Comparison of ENCODE assay signal across 2 cellular contexts in the genomic region with DNA sequence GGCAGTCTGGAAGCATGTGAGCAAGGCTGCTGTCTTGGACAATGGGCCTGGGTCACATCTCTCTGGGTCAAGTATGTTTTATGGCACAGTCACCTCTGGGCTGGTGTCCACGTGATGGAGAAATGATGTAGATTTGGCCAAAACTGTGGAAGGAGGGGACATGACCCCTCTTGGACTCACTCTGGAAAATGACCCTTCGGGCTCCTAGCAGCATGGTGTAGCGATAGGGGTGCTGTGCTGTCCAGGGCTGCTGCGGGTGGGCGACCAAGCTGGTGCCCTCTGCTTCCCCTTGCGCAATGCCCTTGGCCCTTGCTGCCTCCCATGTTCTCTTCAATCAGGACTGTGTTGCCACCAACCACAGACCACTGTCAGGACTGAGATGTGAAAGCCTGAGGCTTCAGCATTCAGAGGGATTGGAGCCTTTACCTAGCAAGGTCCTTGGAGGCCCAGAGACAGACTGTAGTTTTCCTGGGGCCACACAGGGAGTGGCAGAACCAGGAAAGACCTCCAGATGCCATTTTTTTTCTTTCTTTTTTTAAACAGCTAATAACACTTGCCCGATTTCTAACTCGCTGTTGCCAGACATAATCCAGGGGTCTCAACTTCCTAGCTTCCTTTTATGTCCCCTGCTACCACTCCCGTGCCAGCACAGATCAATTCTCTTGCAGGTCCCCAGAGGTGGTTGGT.
A peak's percentile ranks its signal among the peaks of the same experiment; 100 is the strongest.
TF ChIP-seq lines count a peak whose summit lies in the region.

No MANE protein-coding gene starts in this region.

TF ChIP-seq in HCT116, 20 proteins besides CTCF, POLR2A, EP300 and RAD21 (continued from another document):
- TF ChIP-seq, protein P1, sequence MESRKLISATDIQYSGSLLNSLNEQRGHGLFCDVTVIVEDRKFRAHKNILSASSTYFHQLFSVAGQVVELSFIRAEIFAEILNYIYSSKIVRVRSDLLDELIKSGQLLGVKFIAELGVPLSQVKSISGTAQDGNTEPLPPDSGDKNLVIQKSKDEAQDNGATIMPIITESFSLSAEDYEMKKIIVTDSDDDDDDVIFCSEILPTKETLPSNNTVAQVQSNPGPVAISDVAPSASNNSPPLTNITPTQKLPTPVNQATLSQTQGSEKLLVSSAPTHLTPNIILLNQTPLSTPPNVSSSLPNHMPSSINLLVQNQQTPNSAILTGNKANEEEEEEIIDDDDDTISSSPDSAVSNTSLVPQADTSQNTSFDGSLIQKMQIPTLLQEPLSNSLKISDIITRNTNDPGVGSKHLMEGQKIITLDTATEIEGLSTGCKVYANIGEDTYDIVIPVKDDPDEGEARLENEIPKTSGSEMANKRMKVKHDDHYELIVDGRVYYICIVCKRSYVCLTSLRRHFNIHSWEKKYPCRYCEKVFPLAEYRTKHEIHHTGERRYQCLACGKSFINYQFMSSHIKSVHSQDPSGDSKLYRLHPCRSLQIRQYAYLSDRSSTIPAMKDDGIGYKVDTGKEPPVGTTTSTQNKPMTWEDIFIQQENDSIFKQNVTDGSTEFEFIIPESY (IDR thresholded peaks at IDR 0.05; ENCODE audit: extremely low read depth, insufficient replicate concordance, low read length) = no peak
- TF ChIP-seq, protein P2, sequence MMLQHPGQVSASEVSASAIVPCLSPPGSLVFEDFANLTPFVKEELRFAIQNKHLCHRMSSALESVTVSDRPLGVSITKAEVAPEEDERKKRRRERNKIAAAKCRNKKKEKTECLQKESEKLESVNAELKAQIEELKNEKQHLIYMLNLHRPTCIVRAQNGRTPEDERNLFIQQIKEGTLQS (IDR thresholded peaks at IDR 0.05) = no peak
- TF ChIP-seq YY1 (IDR thresholded peaks at IDR 0.05; ENCODE audit: extremely low read depth, insufficient replicate concordance, low read depth, low read length) (no peak), ELF1 (IDR thresholded peaks at IDR 0.05; ENCODE audit: borderline replicate concordance, low read depth) (no peak), FOSL1 (IDR thresholded peaks at IDR 0.05; ENCODE audit: low read depth) (no peak), ZFX (IDR thresholded peaks at IDR 0.05) (no peak), POLR2AphosphoS5 (IDR thresholded peaks at IDR 0.05; ENCODE audit: low read depth, low read length) (no peak)
- TF ChIP-seq, protein P3, sequence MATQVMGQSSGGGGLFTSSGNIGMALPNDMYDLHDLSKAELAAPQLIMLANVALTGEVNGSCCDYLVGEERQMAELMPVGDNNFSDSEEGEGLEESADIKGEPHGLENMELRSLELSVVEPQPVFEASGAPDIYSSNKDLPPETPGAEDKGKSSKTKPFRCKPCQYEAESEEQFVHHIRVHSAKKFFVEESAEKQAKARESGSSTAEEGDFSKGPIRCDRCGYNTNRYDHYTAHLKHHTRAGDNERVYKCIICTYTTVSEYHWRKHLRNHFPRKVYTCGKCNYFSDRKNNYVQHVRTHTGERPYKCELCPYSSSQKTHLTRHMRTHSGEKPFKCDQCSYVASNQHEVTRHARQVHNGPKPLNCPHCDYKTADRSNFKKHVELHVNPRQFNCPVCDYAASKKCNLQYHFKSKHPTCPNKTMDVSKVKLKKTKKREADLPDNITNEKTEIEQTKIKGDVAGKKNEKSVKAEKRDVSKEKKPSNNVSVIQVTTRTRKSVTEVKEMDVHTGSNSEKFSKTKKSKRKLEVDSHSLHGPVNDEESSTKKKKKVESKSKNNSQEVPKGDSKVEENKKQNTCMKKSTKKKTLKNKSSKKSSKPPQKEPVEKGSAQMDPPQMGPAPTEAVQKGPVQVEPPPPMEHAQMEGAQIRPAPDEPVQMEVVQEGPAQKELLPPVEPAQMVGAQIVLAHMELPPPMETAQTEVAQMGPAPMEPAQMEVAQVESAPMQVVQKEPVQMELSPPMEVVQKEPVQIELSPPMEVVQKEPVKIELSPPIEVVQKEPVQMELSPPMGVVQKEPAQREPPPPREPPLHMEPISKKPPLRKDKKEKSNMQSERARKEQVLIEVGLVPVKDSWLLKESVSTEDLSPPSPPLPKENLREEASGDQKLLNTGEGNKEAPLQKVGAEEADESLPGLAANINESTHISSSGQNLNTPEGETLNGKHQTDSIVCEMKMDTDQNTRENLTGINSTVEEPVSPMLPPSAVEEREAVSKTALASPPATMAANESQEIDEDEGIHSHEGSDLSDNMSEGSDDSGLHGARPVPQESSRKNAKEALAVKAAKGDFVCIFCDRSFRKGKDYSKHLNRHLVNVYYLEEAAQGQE (IDR thresholded peaks at IDR 0.05; ENCODE audit: low read depth) = no peak
TF ChIP-seq in HCT116: peak in this region for 0.

TF ChIP-seq in SK-N-SH treated with all-trans-retinoic acid at 6 μM for 48 hours, 23 proteins besides CTCF, POLR2A, EP300 and RAD21 (continued from another document):
- TF ChIP-seq, protein P4, sequence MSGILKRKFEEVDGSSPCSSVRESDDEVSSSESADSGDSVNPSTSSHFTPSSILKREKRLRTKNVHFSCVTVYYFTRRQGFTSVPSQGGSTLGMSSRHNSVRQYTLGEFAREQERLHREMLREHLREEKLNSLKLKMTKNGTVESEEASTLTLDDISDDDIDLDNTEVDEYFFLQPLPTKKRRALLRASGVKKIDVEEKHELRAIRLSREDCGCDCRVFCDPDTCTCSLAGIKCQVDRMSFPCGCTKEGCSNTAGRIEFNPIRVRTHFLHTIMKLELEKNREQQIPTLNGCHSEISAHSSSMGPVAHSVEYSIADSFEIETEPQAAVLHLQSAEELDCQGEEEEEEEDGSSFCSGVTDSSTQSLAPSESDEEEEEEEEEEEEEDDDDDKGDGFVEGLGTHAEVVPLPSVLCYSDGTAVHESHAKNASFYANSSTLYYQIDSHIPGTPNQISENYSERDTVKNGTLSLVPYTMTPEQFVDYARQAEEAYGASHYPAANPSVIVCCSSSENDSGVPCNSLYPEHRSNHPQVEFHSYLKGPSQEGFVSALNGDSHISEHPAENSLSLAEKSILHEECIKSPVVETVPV (CRISPR knock-in tag; IDR thresholded peaks at IDR 0.05) = 0 out of 2 replicates have a peak, but pooled peaks have one; percentile 7
- TF ChIP-seq ZNF565 (CRISPR knock-in tag; conservative IDR thresholded peaks at IDR 0.05; ENCODE audit: low read depth) (no peak), ZFP30 (CRISPR knock-in tag; IDR thresholded peaks at IDR 0.05) (peak; percentile 59), ZNF8 (CRISPR knock-in tag; IDR thresholded peaks at IDR 0.05) (no peak; the same call in 1 of the 2 replicates), TCF4 (CRISPR knock-in tag; IDR thresholded peaks at IDR 0.05; ENCODE audit: borderline replicate concordance) (peak; percentile 23), OSR1 (CRISPR knock-in tag; IDR thresholded peaks at IDR 0.05) (no peak), CSDC2 (CRISPR knock-in tag; IDR thresholded peaks at IDR 0.05) (no peak), ZFP3 (CRISPR knock-in tag; IDR thresholded peaks at IDR 0.05) (no peak), ISL1 (CRISPR knock-in tag; IDR thresholded peaks at IDR 0.05) (no peak), ESRRG (CRISPR knock-in tag; IDR thresholded peaks at IDR 0.05) (no peak; the same call in 1 of the 2 replicates), ZC3H10 (CRISPR knock-in tag; IDR thresholded peaks at IDR 0.05) (no peak)
- TF ChIP-seq, protein P5, sequence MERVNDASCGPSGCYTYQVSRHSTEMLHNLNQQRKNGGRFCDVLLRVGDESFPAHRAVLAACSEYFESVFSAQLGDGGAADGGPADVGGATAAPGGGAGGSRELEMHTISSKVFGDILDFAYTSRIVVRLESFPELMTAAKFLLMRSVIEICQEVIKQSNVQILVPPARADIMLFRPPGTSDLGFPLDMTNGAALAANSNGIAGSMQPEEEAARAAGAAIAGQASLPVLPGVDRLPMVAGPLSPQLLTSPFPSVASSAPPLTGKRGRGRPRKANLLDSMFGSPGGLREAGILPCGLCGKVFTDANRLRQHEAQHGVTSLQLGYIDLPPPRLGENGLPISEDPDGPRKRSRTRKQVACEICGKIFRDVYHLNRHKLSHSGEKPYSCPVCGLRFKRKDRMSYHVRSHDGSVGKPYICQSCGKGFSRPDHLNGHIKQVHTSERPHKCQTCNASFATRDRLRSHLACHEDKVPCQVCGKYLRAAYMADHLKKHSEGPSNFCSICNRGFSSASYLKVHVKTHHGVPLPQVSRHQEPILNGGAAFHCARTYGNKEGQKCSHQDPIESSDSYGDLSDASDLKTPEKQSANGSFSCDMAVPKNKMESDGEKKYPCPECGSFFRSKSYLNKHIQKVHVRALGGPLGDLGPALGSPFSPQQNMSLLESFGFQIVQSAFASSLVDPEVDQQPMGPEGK (CRISPR knock-in tag; IDR thresholded peaks at IDR 0.05; ENCODE audit: borderline replicate concordance) = no peak
- TF ChIP-seq, protein P6, sequence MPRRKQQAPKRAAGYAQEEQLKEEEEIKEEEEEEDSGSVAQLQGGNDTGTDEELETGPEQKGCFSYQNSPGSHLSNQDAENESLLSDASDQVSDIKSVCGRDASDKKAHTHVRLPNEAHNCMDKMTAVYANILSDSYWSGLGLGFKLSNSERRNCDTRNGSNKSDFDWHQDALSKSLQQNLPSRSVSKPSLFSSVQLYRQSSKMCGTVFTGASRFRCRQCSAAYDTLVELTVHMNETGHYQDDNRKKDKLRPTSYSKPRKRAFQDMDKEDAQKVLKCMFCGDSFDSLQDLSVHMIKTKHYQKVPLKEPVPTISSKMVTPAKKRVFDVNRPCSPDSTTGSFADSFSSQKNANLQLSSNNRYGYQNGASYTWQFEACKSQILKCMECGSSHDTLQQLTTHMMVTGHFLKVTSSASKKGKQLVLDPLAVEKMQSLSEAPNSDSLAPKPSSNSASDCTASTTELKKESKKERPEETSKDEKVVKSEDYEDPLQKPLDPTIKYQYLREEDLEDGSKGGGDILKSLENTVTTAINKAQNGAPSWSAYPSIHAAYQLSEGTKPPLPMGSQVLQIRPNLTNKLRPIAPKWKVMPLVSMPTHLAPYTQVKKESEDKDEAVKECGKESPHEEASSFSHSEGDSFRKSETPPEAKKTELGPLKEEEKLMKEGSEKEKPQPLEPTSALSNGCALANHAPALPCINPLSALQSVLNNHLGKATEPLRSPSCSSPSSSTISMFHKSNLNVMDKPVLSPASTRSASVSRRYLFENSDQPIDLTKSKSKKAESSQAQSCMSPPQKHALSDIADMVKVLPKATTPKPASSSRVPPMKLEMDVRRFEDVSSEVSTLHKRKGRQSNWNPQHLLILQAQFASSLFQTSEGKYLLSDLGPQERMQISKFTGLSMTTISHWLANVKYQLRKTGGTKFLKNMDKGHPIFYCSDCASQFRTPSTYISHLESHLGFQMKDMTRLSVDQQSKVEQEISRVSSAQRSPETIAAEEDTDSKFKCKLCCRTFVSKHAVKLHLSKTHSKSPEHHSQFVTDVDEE (CRISPR knock-in tag; IDR thresholded peaks at IDR 0.05) = peak; percentile 6; the same call in 1 of the 2 replicates
